ENCODE assay signal across 9 cellular contexts in genomic region chr11:67468056-67468455, GRCh38. TPM values are rescaled to one million over a fixed set of nuclear protein-coding genes. Genes with fewer than 3 reads are reported as not detected.
DNase-seq lines count a peak whose midpoint lies in the region; ATAC-seq, FAIRE-seq and TF ChIP-seq lines count a peak whose summit lies in the region.
"Had no signal": no experiment of that assay in that cellular context is flagged by ENCODE, and none has a peak within 500 bp of the region (broad histone marks: within the 10 kb centered on the region; RNA-seq: fewer than 3 reads in every experiment).

No MANE protein-coding gene starts in this region.

- H3K9me3 ChIP-seq in SK-N-MC (ENCODE audit: low read depth, low read length), result no peaks in the 10 kb centered on the region
- H3K9me3 ChIP-seq in esophagus (ENCODE audit: control insufficient read depth in 2 of 2, insufficient read depth in 1 of 2, low read depth in 1 of 2, low read length in 1 of 2), result no peaks in the 10 kb centered on the region

- intact Hi-C loops in sciatic nerve (cut with DNase I), result no loop called here

- H3K9ac ChIP-seq in SK-N-MC (ENCODE audit: insufficient read length), result peak overlapping the region; percentile 82

- H3K4me3 ChIP-seq in SK-N-MC (peak overlapping the region; percentile 91), esophagus (ENCODE audit: low read depth in 1 of 2, low read length in 2 of 2) (peak overlapping the region; percentile 67 to 74)

- 17 to 22% methylated on average over 5 of the region's 5 CpGs for WGBS in esophagus, 2 donors

- FAIRE-seq in HTR-8/SVneo (lab: Jason Lieb, UNC), result no peak
- FAIRE-seq: G401.6 had no signal

- no peaks in the 10 kb centered on the region for H3K27me3 ChIP-seq in esophagus (ENCODE audit: control insufficient read depth in 1 of 2, insufficient read depth in 2 of 2, low read length in 2 of 2)

- no peak for TF ChIP-seq CTCF in omental fat pad (IDR thresholded peaks at IDR 0.05)

- ATAC-seq in omental fat pad (ENCODE audit: low FRiP score) (peak; percentile 35), sciatic nerve (no peak)

- DNase-seq in SIG-M5 treated with dmso at 0.1 percent for 504 hours (lab: John Stamatoyannopoulos, UW; ENCODE audit: unreplicated experiment), result peak; percentile 17
- DNase-seq in SIG-M5 (lab: John Stamatoyannopoulos, UW), result no peak
- DNase-seq in SK-N-MC (ENCODE audit: low read depth, low spot score), result no peak
- peak; percentile 45 for DNase-seq in omental fat pad (ENCODE audit: low spot score)
- DNase-seq in DMS153 treated with DMSO at 0.1 percent for 48 hours (lab: John Stamatoyannopoulos, UW; ENCODE audit: unreplicated experiment), result no peak
- no peak for DNase-seq in sciatic nerve (ENCODE audit: low spot score)
- no peak for DNase-seq in HTR-8/SVneo (ENCODE audit: insufficient read length, low spot score)

- H3K27ac ChIP-seq in SK-N-MC (no peak overlapping the region), esophagus (ENCODE audit: low read depth in 2 of 2, low read length in 1 of 2) (peak overlapping the region; percentile 91 to 94)

- no peaks in the 10 kb centered on the region for H3K36me3 ChIP-seq in SK-N-MC (ENCODE audit: insufficient read depth, low read length)
- H3K36me3 ChIP-seq in esophagus (ENCODE audit: control insufficient read depth in 2 of 2, insufficient read depth in 2 of 2, low read length in 1 of 2), result peaks cover 0 to 6% of the 10 kb centered on the region in 2 donors

- H3K4me1 ChIP-seq in esophagus (ENCODE audit: control insufficient read depth in 2 of 2, insufficient read depth in 2 of 2, low read length in 1 of 2), result peaks cover 6 to 25% of the 10 kb centered on the region in 2 donors

RNA-seq across cellular contexts. Expression of gene TMEM134, which starts 1.0 kb away (rescaled TPM):
- 100 to 1,000 TPM; 154 to 160 TPM for polyA plus RNA-seq in esophagus
- total RNA-seq in omental fat pad (10 to 100 TPM; 33.6 to 56.6 (median 44.0) TPM), sciatic nerve (49.9 TPM)

RNA-seq across cellular contexts. Expression of gene CABP4, which starts 12.9 kb away (rescaled TPM):
- polyA plus RNA-seq in esophagus, result under 1 TPM; 0.14 to 0.39 TPM
- total RNA-seq in omental fat pad (1 to 10 TPM in 3 of 4 donors, under 1 TPM in 1; 0.65 to 4.6 (median 3.0) TPM), sciatic nerve (2.5 TPM)

RNA-seq across cellular contexts. Expression of gene AIP, which starts 14.8 kb away (rescaled TPM):
- polyA plus RNA-seq in esophagus, result 10 to 100 TPM; 34.1 to 41.5 TPM
- total RNA-seq in omental fat pad (10 to 100 TPM; 51.2 to 67.5 (median 62.1) TPM), sciatic nerve (72.0 TPM)

RNA-seq across cellular contexts. Expression of gene GPR152, which starts 15.5 kb away (rescaled TPM):
- not detected for polyA plus RNA-seq in esophagus
- total RNA-seq in omental fat pad, result not detected
- not detected for total RNA-seq in sciatic nerve

RNA-seq across cellular contexts. Expression of gene CORO1B, which starts 24.8 kb away (rescaled TPM):
- polyA plus RNA-seq in esophagus, result 100 to 1,000 TPM in 1 of 2 donors, 10 to 100 TPM in 1; 70.7 to 114 TPM
- 10 to 100 TPM; 55.9 to 70.9 (median 63.9) TPM for total RNA-seq in omental fat pad
- 59.8 TPM for total RNA-seq in sciatic nerve

Comparison
In these comparisons a context has a peak if more than half of its experiments do, and no peak if none do; other contexts are left out.
1. DNase-seq: peak in SIG-M5 treated with dmso at 0.1 percent for 504 hours (single experiment) and omental fat pad (single experiment); none in SIG-M5 (single experiment), SK-N-MC (single experiment), DMS153 treated with DMSO at 0.1 percent for 48 hours (single experiment), sciatic nerve (single experiment) and HTR-8/SVneo (single experiment).